20 cellular contexts compared by ENCODE assay signal in genomic region chr2:42008241-42008911, GRCh38. TPM values are rescaled to one million over a fixed set of nuclear protein-coding genes. Genes with fewer than 3 reads are reported as not detected.
DNase-seq lines count a peak whose midpoint lies in the region; ATAC-seq and TF ChIP-seq lines count a peak whose summit lies in the region.
"Had no signal": no experiment of that assay in that cellular context is flagged by ENCODE, and none has a peak within 500 bp of the region (broad histone marks: within the 10 kb centered on the region; RNA-seq: fewer than 3 reads in every experiment).

No MANE protein-coding gene starts in this region.

- POLR2A ChIA-PET in CD4-positive, alpha-beta memory T cell (lab: Charles Lee; ENCODE audit: partially characterized antibody), result no interaction called here
- POLR2A ChIA-PET in activated CD8-positive, alpha-beta T cell treated with anti-CD3 and anti-CD28 coated beads, Interleukin-2, amount 10 ng/mL, durations not matched to agents 7 days and 5 days (lab: Charles Lee), result no interaction called here

- no peak for DNase-seq in CD4-positive, alpha-beta memory T cell
- DNase-seq in LHCN-M2 (ENCODE audit: low read depth) (peak; percentile 26), epithelial cell of esophagus (ENCODE audit: low read depth) (peak; percentile 3), myocyte (ENCODE audit: low read depth) (peak; percentile 22), COLO829 (ENCODE audit: low spot score) (no peak), upper lobe of left lung (no peak)
- no peak for DNase-seq in activated CD8-positive, alpha-beta T cell treated with anti-CD3 and anti-CD28 coated beads, Interleukin-2, amount 10 ng/mL, durations not matched to agents 7 days and 5 days
- DNase-seq: ACHN; activated CD4-positive, CD25-positive, alpha-beta regulatory T cell treated with anti-CD3 and anti-CD28 coated beads, Interleukin-2, amount 50 U/mL, for 72 hours; activated CD8-positive, alpha-beta memory T cell treated with anti-CD3 and anti-CD28 coated beads, Interleukin-2, amount 50 U/mL, for 4 hours; activated naive CD4-positive, alpha-beta T cell; CD4-positive, alpha-beta T cell; DND-41; kidney; NCI-H1930; SIG-M5; stimulated activated CD4-positive, alpha-beta T cell treated with anti-CD3 and anti-CD28 coated beads, Interleukin-1b, Interleukin-23, amount 100 ng/mL, for 48 hours had no signal

- H3K27ac ChIP-seq in CD4-positive, alpha-beta memory T cell (ENCODE audit: low read depth, low read length), result no peak overlapping the region
- no peak overlapping the region for H3K27ac ChIP-seq in upper lobe of left lung

- 83 to 85% methylated on average over 10 of the region's 10 CpGs for whole genome bisulfite sequencing in upper lobe of left lung, 2 donors

- no peak overlapping the region for H3K4me3 ChIP-seq in CD4-positive, alpha-beta memory T cell (ENCODE audit: low read length in 2 of 2)
- no peak overlapping the region for H3K4me3 ChIP-seq in epithelial cell of esophagus (ENCODE audit: low read length)
- H3K4me3 ChIP-seq in upper lobe of left lung, result no peak overlapping the region

- no peak for TF ChIP-seq POLR2A in upper lobe of left lung (IDR thresholded peaks at IDR 0.05)

- peaks cover 5 to 22% (median 16%) of the 10 kb centered on the region in 4 donors for H3K4me1 Mint-ChIP-seq in CD4-positive, alpha-beta memory T cell
- peaks cover 3% of the 10 kb centered on the region for H3K4me1 Mint-ChIP-seq in activated CD8-positive, alpha-beta T cell treated with anti-CD3 and anti-CD28 coated beads, Interleukin-2, amount 10 ng/mL, durations not matched to agents 7 days and 5 days (ENCODE audit: low read depth)

- H3K36me3 ChIP-seq in CD4-positive, alpha-beta memory T cell (ENCODE audit: insufficient read depth, low read length), result no peaks in the 10 kb centered on the region
- H3K36me3 ChIP-seq in upper lobe of left lung, result no peaks in the 10 kb centered on the region

- peaks cover 0 to 3% of the 10 kb centered on the region in 2 donors for H3K36me3 Mint-ChIP-seq in CD4-positive, alpha-beta memory T cell
- no peaks in the 10 kb centered on the region for H3K36me3 Mint-ChIP-seq in activated CD8-positive, alpha-beta T cell treated with anti-CD3 and anti-CD28 coated beads, Interleukin-2, amount 10 ng/mL, durations not matched to agents 7 days and 5 days (ENCODE audit: low read depth)

- peaks cover 0 to 21% (median 15%) of the 10 kb centered on the region in 8 donors for H3K9me3 Mint-ChIP-seq in CD4-positive, alpha-beta memory T cell
- no peaks in the 10 kb centered on the region for H3K9me3 Mint-ChIP-seq in activated CD8-positive, alpha-beta T cell treated with anti-CD3 and anti-CD28 coated beads, Interleukin-2, amount 10 ng/mL, durations not matched to agents 7 days and 5 days (ENCODE audit: insufficient read depth)

- no peak for TF ChIP-seq CTCF in epithelial cell of esophagus (IDR thresholded peaks at IDR 0.05; ENCODE audit: insufficient read depth, low read depth, low read length, missing control alignments)
- TF ChIP-seq CTCF in upper lobe of left lung (IDR thresholded peaks at IDR 0.05), result no peak

- H3K4me3 Mint-ChIP-seq in CD4-positive, alpha-beta memory T cell, result peak overlapping the region in 7 of 8 donors; percentile 36 to 95 (median 83)
- H3K4me3 Mint-ChIP-seq in activated CD8-positive, alpha-beta T cell treated with anti-CD3 and anti-CD28 coated beads, Interleukin-2, amount 10 ng/mL, durations not matched to agents 7 days and 5 days, result no peak overlapping the region

- H3K4me1 ChIP-seq in CD4-positive, alpha-beta memory T cell (ENCODE audit: insufficient read depth, low read length), result peaks cover 9% of the 10 kb centered on the region
- H3K4me1 ChIP-seq in upper lobe of left lung, result no peaks in the 10 kb centered on the region

- intact Hi-C loops in CD4-positive, alpha-beta memory T cell (cut with micrococcal nuclease), result no loop called here

- no peaks in the 10 kb centered on the region for H3K27me3 ChIP-seq in CD4-positive, alpha-beta memory T cell (ENCODE audit: insufficient read depth, low read length)
- H3K27me3 ChIP-seq in upper lobe of left lung, result no peaks in the 10 kb centered on the region

- ATAC-seq in upper lobe of left lung (ENCODE audit: low FRiP score in 2 of 2) (no peak), HG02840 (IDR thresholded peaks at IDR 0.05; ENCODE audit: low FRiP score, unreplicated experiment) (no peak)
- ATAC-seq in activated CD8-positive, alpha-beta T cell treated with anti-CD3 and anti-CD28 coated beads, Interleukin-2, amount 10 ng/mL, durations not matched to agents 7 days and 5 days, result no peak
- ATAC-seq: HepG2, sciatic nerve had no signal

- TF ChIP-seq EP300 in upper lobe of left lung (IDR thresholded peaks at IDR 0.05), result no peak

- H3K27me3 Mint-ChIP-seq in CD4-positive, alpha-beta memory T cell, result peaks cover 2 to 6% of the 10 kb centered on the region in 2 donors
- H3K27me3 Mint-ChIP-seq in activated CD8-positive, alpha-beta T cell treated with anti-CD3 and anti-CD28 coated beads, Interleukin-2, amount 10 ng/mL, durations not matched to agents 7 days and 5 days (ENCODE audit: low read depth), result peaks cover 6% of the 10 kb centered on the region

- H3K27ac Mint-ChIP-seq in CD4-positive, alpha-beta memory T cell, result peak overlapping the region in 3 of 7 donors; percentile 46 to 57 (median 53)
- no peak overlapping the region for H3K27ac Mint-ChIP-seq in activated CD8-positive, alpha-beta T cell treated with anti-CD3 and anti-CD28 coated beads, Interleukin-2, amount 10 ng/mL, durations not matched to agents 7 days and 5 days
- H3K27ac Mint-ChIP-seq: CD4-positive, alpha-beta T cell had no signal

- H3K9me3 ChIP-seq in CD4-positive, alpha-beta memory T cell (ENCODE audit: control insufficient read depth in 1 of 2, low read length in 2 of 2), result peaks cover 0 to 4% of the 10 kb centered on the region in 2 donors
- H3K9me3 ChIP-seq in upper lobe of left lung, result peaks cover 0 to 8% (median 2%) of the 10 kb centered on the region in 4 donors

- CTCF ChIA-PET in CD4-positive, alpha-beta memory T cell (lab: Charles Lee; ENCODE audit: partially characterized antibody), result no interaction called here
- CTCF ChIA-PET in activated CD8-positive, alpha-beta T cell treated with anti-CD3 and anti-CD28 coated beads, Interleukin-2, amount 10 ng/mL, durations not matched to agents 7 days and 5 days (lab: Charles Lee), result no interaction called here

RNA-seq across cellular contexts. Expression of gene PKDCC, which starts 39.4 kb away (rescaled TPM):
- not detected for total RNA-seq in CD4-positive, alpha-beta memory T cell
- polyA plus RNA-seq in CD4-positive, alpha-beta memory T cell, result under 1 TPM in 1 of 2 donors, not detected in 1; 0.41 TPM
- 5.7 and 7.1 TPM in 2 replicates for total RNA-seq in LHCN-M2 (2014; rRNA removed)
- polyA plus RNA-seq in LHCN-M2 (2012), result 4.2 TPM
- total RNA-seq in myocyte, result 23.6 and 45.0 TPM in 2 replicates
- 29.9 TPM for polyA plus RNA-seq in myocyte (2012)
- total RNA-seq in upper lobe of left lung, result 100 to 1,000 TPM in 3 of 6 donors, 10 to 100 TPM in 3; 65.0 to 156 (median 95.9) TPM
- not detected for total RNA-seq in activated CD8-positive, alpha-beta T cell treated with anti-CD3 and anti-CD28 coated beads, Interleukin-2, amount 10 ng/mL, durations not matched to agents 7 days and 5 days
- total RNA-seq: CD4-positive, alpha-beta T cell had no signal

Comparison
In these comparisons a context has a peak if more than half of its experiments do, and no peak if none do; other contexts are left out.
1. DNase-seq: peak in LHCN-M2 (single experiment), epithelial cell of esophagus (single experiment) and myocyte (single experiment); none in CD4-positive, alpha-beta memory T cell (0 of 5), COLO829 (single experiment), upper lobe of left lung (0 of 2) and activated CD8-positive, alpha-beta T cell treated with anti-CD3 and anti-CD28 coated beads, Interleukin-2, amount 10 ng/mL, durations not matched to agents 7 days and 5 days (single experiment).